Comparison of ENCODE assay signal across 16 cellular contexts in genomic region chr16:2086136-2086742, GRCh38.
"Had no signal": no experiment of that assay in that cellular context is flagged by ENCODE, and none has a peak within 500 bp of the region (broad histone marks: within the 10 kb centered on the region; RNA-seq: fewer than 3 reads in every experiment).

No MANE protein-coding gene starts in this region.

- DNase-seq: activated CD4-positive, alpha-beta memory T cell treated with anti-CD3 and anti-CD28 coated beads for 36 hours; activated CD4-positive, alpha-beta T cell treated with anti-CD3 and anti-CD28 coated beads for 1 hour; activated gamma-delta T cell; activated T-cell treated with anti-CD3 and anti-CD28 coated beads, Interleukin-2, amount 50 U/mL, for 48 hours; effector CD8-positive, alpha-beta T cell; esophagus squamous epithelium; glutamatergic neuron; hypothalamus; left ventricle myocardium superior; mesendoderm; natural killer cell; nucleus accumbens; right cardiac atrium; stimulated activated naive CD8-positive, alpha-beta T cell treated with anti-CD3 and anti-CD28 coated beads, Interleukin-15, amount 100 ng/mL, for 72 hours had no signal

- H3K4me3 ChIP-seq: esophagus squamous epithelium had no signal

- H3K27me3 ChIP-seq: esophagus squamous epithelium had no signal

- H3K9me3 Mint-ChIP-seq: activated CD4-positive, alpha-beta memory T cell treated with anti-CD3 and anti-CD28 coated beads for 36 hours; activated naive CD4-positive, alpha-beta T cell treated with anti-CD3 and anti-CD28 coated beads, Interleukin-2, amount 50 U/mL, for 72 hours; natural killer cell; stimulated activated naive CD8-positive, alpha-beta T cell treated with anti-CD3 and anti-CD28 coated beads, Interleukin-15, amount 100 ng/mL, for 72 hours had no signal

- H3K27me3 Mint-ChIP-seq: activated CD4-positive, alpha-beta memory T cell treated with anti-CD3 and anti-CD28 coated beads for 36 hours; stimulated activated naive CD8-positive, alpha-beta T cell treated with anti-CD3 and anti-CD28 coated beads, Interleukin-15, amount 100 ng/mL, for 72 hours had no signal

- ATAC-seq: activated naive CD4-positive, alpha-beta T cell treated with anti-CD3 and anti-CD28 coated beads, Interleukin-2, amount 50 U/mL, for 72 hours; left ventricle myocardium superior; natural killer cell; right cardiac atrium; stimulated activated naive CD8-positive, alpha-beta T cell treated with anti-CD3 and anti-CD28 coated beads, Interleukin-15, amount 100 ng/mL, for 72 hours had no signal

- H3K9me3 ChIP-seq: esophagus squamous epithelium had no signal

- H3K4me3 Mint-ChIP-seq: activated CD4-positive, alpha-beta memory T cell treated with anti-CD3 and anti-CD28 coated beads for 36 hours; natural killer cell; stimulated activated naive CD8-positive, alpha-beta T cell treated with anti-CD3 and anti-CD28 coated beads, Interleukin-15, amount 100 ng/mL, for 72 hours had no signal

- H3K27ac ChIP-seq: VCaP had no signal

- H3K27ac Mint-ChIP-seq: activated CD4-positive, alpha-beta memory T cell treated with anti-CD3 and anti-CD28 coated beads for 36 hours; natural killer cell had no signal
